ENCODE assay signal across 26 cellular contexts in the genomic region with DNA sequence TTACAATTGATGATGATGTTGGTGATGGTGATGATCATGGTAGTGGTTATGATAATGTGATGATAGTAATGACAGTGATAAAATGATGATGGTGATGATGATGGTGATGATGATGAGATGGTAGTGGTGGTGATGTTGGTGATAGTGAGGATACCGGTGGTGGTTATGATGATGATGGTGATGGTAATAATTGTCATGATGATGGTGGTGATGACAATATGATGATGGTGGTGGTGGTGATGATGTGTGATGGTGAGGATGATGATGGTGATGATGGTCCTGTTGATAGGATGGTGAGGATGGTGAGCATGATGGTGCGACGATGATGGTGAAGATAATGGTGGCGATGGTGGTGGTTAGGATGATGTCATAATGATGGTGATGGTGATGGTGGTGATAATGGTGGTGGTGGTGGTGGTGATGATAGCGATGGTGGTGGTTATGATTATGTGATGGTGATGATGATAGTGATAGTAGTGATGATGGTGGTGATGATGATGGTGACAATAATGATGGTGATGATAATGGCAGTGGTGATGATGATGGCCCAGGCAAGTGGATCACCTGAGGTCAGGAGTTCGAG.
A peak's percentile ranks its signal among the peaks of the same experiment; 100 is the strongest.
DNase-seq lines count a peak whose midpoint lies in the region; ATAC-seq, FAIRE-seq and TF ChIP-seq lines count a peak whose summit lies in the region.
"Had no signal": no experiment of that assay in that cellular context is flagged by ENCODE, and none has a peak within 500 bp of the region (broad histone marks: within the 10 kb centered on the region; RNA-seq: fewer than 3 reads in every experiment).

No MANE protein-coding gene starts in this region.

- H3K36me3 ChIP-seq in H1 (ENCODE audit: control insufficient read depth in 2 of 4, insufficient read depth in 4 of 4, low read length in 3 of 4) (no peaks in the 10 kb centered on the region; a peak in 1 of 8 replicates), neuronal stem cell (replicated peaks in 1 of 2; ENCODE audit: control insufficient read depth in 2 of 2, insufficient read depth in 2 of 2, low read length in 2 of 2) (peaks cover 0 to 2% of the 10 kb centered on the region in 2 donors)
- H3K36me3 ChIP-seq: BE2C, BLaER1 had no signal

- H4K8ac ChIP-seq in H1 (ENCODE audit: extremely low read depth, insufficient read depth, low read length) (no peak overlapping the region), neuronal stem cell (ENCODE audit: low read depth, low read length) (no peak overlapping the region)

- no peaks in the 10 kb centered on the region for H3K27me3 ChIP-seq in H1 (replicated peaks in 1 of 4; ENCODE audit: control insufficient read depth in 3 of 4, extremely low read depth in 1 of 4, insufficient read depth in 3 of 4, low read length in 3 of 4)
- no peaks in the 10 kb centered on the region for H3K27me3 ChIP-seq in neuronal stem cell (ENCODE audit: control insufficient read depth in 3 of 3, insufficient read depth in 3 of 3, low read depth in 1 of 3, low read length in 3 of 3)
- H3K27me3 ChIP-seq: BE2C, BLaER1 had no signal

- H3K4me3 ChIP-seq in H1 (ENCODE audit: extremely low read depth in 1 of 4, insufficient read depth in 2 of 4, low read depth in 3 of 4, low read length in 4 of 4) (no peak overlapping the region), neuronal stem cell (ENCODE audit: low read length in 2 of 2) (no peak overlapping the region)
- H3K4me3 ChIP-seq: BLaER1, GM12878 had no signal

- no peak for TF ChIP-seq RAD21 in H1 (IDR thresholded peaks at IDR 0.05 in 1 of 2, conservative IDR thresholded peaks at IDR 0.05 in 1 of 2; ENCODE audit: low read depth in 2 of 2, low read length in 2 of 2)

- no peaks in the 10 kb centered on the region for H3K9me3 ChIP-seq in H1 (ENCODE audit: insufficient read depth in 2 of 2, low read depth in 1 of 2, low read length in 1 of 2)
- H3K9me3 ChIP-seq in neuronal stem cell (replicated peaks in 1 of 2; ENCODE audit: control insufficient read depth in 2 of 2, insufficient read depth in 1 of 2, low read depth in 1 of 2, low read length in 2 of 2) = peaks cover 0 to 2% of the 10 kb centered on the region in 2 donors
- H3K9me3 ChIP-seq: BLaER1 had no signal

- H3K9ac ChIP-seq in H1 (replicated peaks in 1 of 4; ENCODE audit: extremely low read depth in 1 of 4, low read depth in 3 of 4, low read length in 3 of 4) (no peak overlapping the region; a peak in 1 of 7 replicates), neuronal stem cell (ENCODE audit: low read depth, low read length, poor library complexity) (no peak overlapping the region)
- H3K9ac ChIP-seq: BLaER1 had no signal

- H3K4me1 ChIP-seq in H1 (replicated peaks in 1 of 4; ENCODE audit: control insufficient read depth in 3 of 4, insufficient read depth in 4 of 4, low read length in 3 of 4) (peaks cover 0 to 5% (median 1%) of the 10 kb centered on the region in 4 experiments; a peak in 2 of 7 replicates), neuronal stem cell (ENCODE audit: control insufficient read depth in 2 of 2, insufficient read depth in 1 of 2, low read depth in 1 of 2, low read length in 2 of 2) (peaks cover 8 to 27% of the 10 kb centered on the region in 2 donors)
- H3K4me1 ChIP-seq: BE2C had no signal

- H3K56ac ChIP-seq in H1 (replicated peaks; ENCODE audit: insufficient read length, low read depth, low read length) = peak overlapping the region; percentile 64

- H4K20me1 ChIP-seq in H1 (replicated peaks in 1 of 2; ENCODE audit: control insufficient read depth in 1 of 2, insufficient read depth in 2 of 2, low read length in 2 of 2) = peaks cover 1 to 20% of the 10 kb centered on the region in 2 experiments

- POLR2A ChIA-PET in H1 (lab: Charles Lee; ENCODE audit: partially characterized antibody) = no interaction called here

- peaks cover 2% of the 10 kb centered on the region for H3K79me1 ChIP-seq in H1 (ENCODE audit: low read depth, low read length)
- peaks cover 15% of the 10 kb centered on the region for H3K79me1 ChIP-seq in neuronal stem cell (ENCODE audit: low read depth, low read length)

- H2BK15ac ChIP-seq in H1 (ENCODE audit: low read length) = no peak overlapping the region
- no peak overlapping the region for H2BK15ac ChIP-seq in neuronal stem cell (ENCODE audit: low read length)

- H3K4ac ChIP-seq in H1 (replicated peaks; ENCODE audit: insufficient read length, low read depth, low read length) (no peak overlapping the region), neuronal stem cell (ENCODE audit: low read length) (no peak overlapping the region)

- no peak overlapping the region for H2BK12ac ChIP-seq in H1 (ENCODE audit: low read depth, low read length)
- no peak overlapping the region for H2BK12ac ChIP-seq in neuronal stem cell (ENCODE audit: low read length)

- no peak overlapping the region for H3K23ac ChIP-seq in H1 (ENCODE audit: insufficient read length)
- peak overlapping the region; percentile 23 for H3K23ac ChIP-seq in neuronal stem cell (ENCODE audit: low read depth, low read length, poor library complexity)

- ATAC-seq in GM21390 (IDR thresholded peaks at IDR 0.05; ENCODE audit: unreplicated experiment) (no peak), HG02623 (IDR thresholded peaks at IDR 0.05; ENCODE audit: unreplicated experiment) (no peak)
- ATAC-seq: GM12878 had no signal

- WGBS in H1 (ENCODE audit: extremely low coverage in 1 of 2, insufficient coverage in 1 of 2, insufficient read length in 1 of 2, insufficient replicate concordance in 2 of 2, low coverage in 1 of 2, low lambda C conversion rate in 2 of 2, missing lambda C conversion rate in 1 of 2), 2 experiments = 92 to 100% methylated on average over 1 to 6 of the region's 6 CpGs
- 100% methylated on average over 5 of the region's 6 CpGs; no CpG with 5 or more reads in 1 of the 2 donors for WGBS in neuronal stem cell (ENCODE audit: extremely low coverage in 2 of 2, insufficient read length in 2 of 2, insufficient replicate concordance in 1 of 2), 2 donors

- CTCF ChIA-PET in H1 (lab: Charles Lee; ENCODE audit: partially characterized antibody) = interaction anchor here (2.4 kb wide), 1 partner anchor 35 kb away, joined by 6 read pairs; no protein-coding TSS in a partner anchor

- H3K4me2 ChIP-seq in H1 (ENCODE audit: insufficient read depth in 1 of 2, low read depth in 2 of 2, low read length in 2 of 2) = no peak overlapping the region
- no peak overlapping the region for H3K4me2 ChIP-seq in neuronal stem cell (ENCODE audit: insufficient read depth, low read length, poor library complexity, severe bottlenecking)
- H3K4me2 ChIP-seq: BLaER1 had no signal

- no peak overlapping the region for H3K14ac ChIP-seq in H1 (ENCODE audit: insufficient read length)
- no peak overlapping the region for H3K14ac ChIP-seq in neuronal stem cell (ENCODE audit: low read length)

- H2AK5ac ChIP-seq in H1 (ENCODE audit: low read depth, low read length) (peak overlapping the region; percentile 75; the same call in 1 of the 2 replicates), neuronal stem cell (ENCODE audit: low read depth, low read length) (no peak overlapping the region)

- H2BK120ac ChIP-seq in H1 (replicated peaks; ENCODE audit: low read depth, low read length) = no peak overlapping the region
- H2BK120ac ChIP-seq in neuronal stem cell (ENCODE audit: low read depth, low read length) = no peak overlapping the region

- H4K91ac ChIP-seq in H1 (replicated peaks; ENCODE audit: insufficient read length, low read length) (no peak overlapping the region), neuronal stem cell (ENCODE audit: low read depth, low read length, poor library complexity) (no peak overlapping the region)

- H2BK20ac ChIP-seq in H1 (ENCODE audit: low read length) = no peak overlapping the region

- H2BK5ac ChIP-seq in H1 (ENCODE audit: low read depth, low read length) (no peak overlapping the region), neuronal stem cell (ENCODE audit: low read length) (no peak overlapping the region)

- no peak for DNase-seq in HTR-8/SVneo (ENCODE audit: insufficient read length, low spot score)
- DNase-seq in H1 (ENCODE audit: low read depth in 1 of 2, low spot score in 2 of 2) = no peak
- DNase-seq in neuronal stem cell (ENCODE audit: low spot score) = no peak
- no peak for DNase-seq in dedifferentiated amniotic fluid mesenchymal stem cell (ENCODE audit: extremely low spot score)
- DNase-seq: 8988T; ACHN; BE2C; C1 segment of cervical spinal cord; CD4-positive, alpha-beta memory T cell; CD4-positive, CD25-positive, alpha-beta regulatory T cell; CD8-positive, alpha-beta memory T cell; COR-L47; DMS 273 treated with DMSO at 0.1 percent for 48 hours; DMS153; DMS53; DMS79; DND-41; EL; GDM1 had no signal

- TF ChIP-seq EP300 in H1 (IDR thresholded peaks at IDR 0.05; ENCODE audit: borderline replicate concordance in 1 of 2, low read depth in 2 of 2, low read length in 2 of 2) = no peak

- H4K5ac ChIP-seq in H1 (ENCODE audit: insufficient read length, low read depth, low read length) = no peak overlapping the region

- no peak overlapping the region for H2AFZ ChIP-seq in H1 (ENCODE audit: low read length)
- no peak overlapping the region for H2AFZ ChIP-seq in neuronal stem cell (ENCODE audit: low read length)

- TF ChIP-seq CTCF in H1 (IDR thresholded peaks at IDR 0.05; ENCODE audit: control extremely low read depth in 1 of 3, insufficient read depth in 1 of 3, low read depth in 1 of 3, low read length in 3 of 3) = no peak

- H3K27ac ChIP-seq in H1 (ENCODE audit: low read depth, low read length) = no peak overlapping the region
- H3K27ac ChIP-seq in neuronal stem cell (replicated peaks; ENCODE audit: low read length) = no peak overlapping the region
- H3K27ac ChIP-seq: BLaER1 had no signal

- peaks cover 0 to 8% of the 10 kb centered on the region in 2 experiments; a peak in 3 of 4 replicates for H3K79me2 ChIP-seq in H1 (ENCODE audit: control insufficient read depth in 1 of 2, insufficient read depth in 2 of 2, low read length in 2 of 2)

- FAIRE-seq in HTR-8/SVneo (lab: Jason Lieb, UNC) = peak; percentile 40
- no peak for FAIRE-seq in H1 (lab: Jason Lieb, UNC)
- FAIRE-seq: A204.1, GM12878, GM12892, GM18507 had no signal

- no peak overlapping the region for H3K18ac ChIP-seq in H1 (ENCODE audit: extremely low read depth, low read length)
- H3K18ac ChIP-seq in neuronal stem cell (ENCODE audit: low read length) = peak overlapping the region; percentile 15

- H3K23me2 ChIP-seq in H1 (ENCODE audit: low read depth, low read length) = peaks cover 9% of the 10 kb centered on the region; the same call in 1 of the 2 replicates

- TF ChIP-seq POLR2A in H1 (IDR thresholded peaks at IDR 0.05; ENCODE audit: control extremely low read depth in 1 of 2, low read depth in 2 of 2, low read length in 2 of 2) = no peak

TF ChIP-seq in H1, 55 proteins besides CTCF, POLR2A, EP300 and RAD21 (continues in another document):
- TF ChIP-seq ASH2L (IDR thresholded peaks at IDR 0.05; ENCODE audit: low read length) (no peak), ZNF274 (IDR thresholded peaks at IDR 0.05; ENCODE audit: borderline replicate concordance, extremely low read depth, low read length) (no peak), NRF1 (IDR thresholded peaks at IDR 0.05; ENCODE audit: low read depth, low read length) (no peak), HDAC6 (IDR thresholded peaks at IDR 0.05; ENCODE audit: low read depth, low read length) (no peak), CBX8 (IDR thresholded peaks at IDR 0.05; ENCODE audit: borderline replicate concordance, low read depth, low read length) (no peak), CEBPB (IDR thresholded peaks at IDR 0.05; ENCODE audit: low read depth, low read length) (no peak), TEAD4 (IDR thresholded peaks at IDR 0.05; ENCODE audit: low read depth, low read length) (no peak)
